1 cellular context compared by ENCODE assay signal in genomic region chr7:117010375-117011133, GRCh38.
A peak's percentile ranks its signal among the peaks of the same experiment; 100 is the strongest.
TF ChIP-seq lines count a peak whose summit lies in the region.

No MANE protein-coding gene starts in this region.

TF ChIP-seq in GM12878, 131 proteins besides CTCF, POLR2A, EP300 and RAD21 (continued from another document and continues in another):
- TF ChIP-seq E4F1 (IDR thresholded peaks at IDR 0.05; ENCODE audit: borderline replicate concordance, partially characterized antibody) (no peak), EED (IDR thresholded peaks at IDR 0.05; ENCODE audit: low read depth) (peak; percentile 94), TCF3 (IDR thresholded peaks at IDR 0.05; ENCODE audit: borderline replicate concordance, insufficient read depth, low read depth, low read length) (0 out of 2 replicates have a peak, but pooled peaks have one; percentile 30), PML (IDR thresholded peaks at IDR 0.05; ENCODE audit: low read length) (peak; percentile 65; the same call in 1 of the 2 replicates), MEF2A (IDR thresholded peaks at IDR 0.05; ENCODE audit: insufficient read depth, low read depth, low read length) (peak; percentile 67), NR2F1 (conservative IDR thresholded peaks at IDR 0.05) (peak; percentile 60), FOXK2 (IDR thresholded peaks at IDR 0.05) (no peak), RELA (IDR thresholded peaks at IDR 0.05; ENCODE audit: borderline replicate concordance, partially characterized antibody) (peak; percentile 21), IKZF2 (IDR thresholded peaks at IDR 0.05) (peak; percentile 91 to 93), ETV6 (conservative IDR thresholded peaks at IDR 0.05 in 1 of 2, IDR thresholded peaks at IDR 0.05 in 1 of 2; ENCODE audit: borderline replicate concordance in 1 of 2, low read depth in 1 of 2) (peak in 1 of 2 experiments; percentile 57; a peak in 1 of 4 replicates), TCF12 (IDR thresholded peaks at IDR 0.05; ENCODE audit: low read depth, low read length) (no peak), STAT1 (conservative IDR thresholded peaks at IDR 0.05) (no peak), GATAD2B (conservative IDR thresholded peaks at IDR 0.05; ENCODE audit: low read depth) (0 out of 2 replicates have a peak, but pooled peaks have one; percentile 25), KLF5 (IDR thresholded peaks at IDR 0.05; ENCODE audit: partially characterized antibody) (no peak), IKZF1 (conservative IDR thresholded peaks at IDR 0.05) (peak; percentile 87), NFYA (IDR thresholded peaks at IDR 0.05; ENCODE audit: borderline replicate concordance, low read depth, low read length) (no peak), RCOR1 (conservative IDR thresholded peaks at IDR 0.05; ENCODE audit: low read depth, low read length) (no peak), NR2C1 (IDR thresholded peaks at IDR 0.05) (no peak), SMC3 (IDR thresholded peaks at IDR 0.05; ENCODE audit: borderline replicate concordance, low read length) (no peak), SUPT20H (IDR thresholded peaks at IDR 0.05; ENCODE audit: borderline replicate concordance, control insufficient read depth, low read depth, low read length) (no peak), IRF4 (IDR thresholded peaks at IDR 0.05; ENCODE audit: low read depth, low read length) (peak; percentile 86; the same call in 1 of the 2 replicates), SIN3A (IDR thresholded peaks at IDR 0.05; ENCODE audit: low read depth, low read length) (no peak), USF2 (IDR thresholded peaks at IDR 0.05; ENCODE audit: borderline replicate concordance, low read depth, low read length) (no peak), FOS (IDR thresholded peaks at IDR 0.05; ENCODE audit: borderline replicate concordance, extremely low read depth, insufficient read length) (no peak), PAX5 (IDR thresholded peaks at IDR 0.05; ENCODE audit: borderline replicate concordance, low read depth, low read length) (peak; percentile 45; the same call in 1 of the 2 replicates), CHD2 (IDR thresholded peaks at IDR 0.05; ENCODE audit: borderline replicate concordance, low read depth, low read length) (no peak), E2F4 (IDR thresholded peaks at IDR 0.05; ENCODE audit: low read depth, low read length) (no peak), SIX5 (IDR thresholded peaks at IDR 0.05; ENCODE audit: low read depth, low read length, severe bottlenecking) (no peak), ATF2 (IDR thresholded peaks at IDR 0.05; ENCODE audit: low read length) (peak; percentile 97)
- TF ChIP-seq, protein P1, sequence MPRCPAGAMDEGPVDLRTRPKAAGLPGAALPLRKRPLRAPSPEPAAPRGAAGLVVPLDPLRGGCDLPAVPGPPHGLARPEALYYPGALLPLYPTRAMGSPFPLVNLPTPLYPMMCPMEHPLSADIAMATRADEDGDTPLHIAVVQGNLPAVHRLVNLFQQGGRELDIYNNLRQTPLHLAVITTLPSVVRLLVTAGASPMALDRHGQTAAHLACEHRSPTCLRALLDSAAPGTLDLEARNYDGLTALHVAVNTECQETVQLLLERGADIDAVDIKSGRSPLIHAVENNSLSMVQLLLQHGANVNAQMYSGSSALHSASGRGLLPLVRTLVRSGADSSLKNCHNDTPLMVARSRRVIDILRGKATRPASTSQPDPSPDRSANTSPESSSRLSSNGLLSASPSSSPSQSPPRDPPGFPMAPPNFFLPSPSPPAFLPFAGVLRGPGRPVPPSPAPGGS (IDR thresholded peaks at IDR 0.05; ENCODE audit: borderline replicate concordance, insufficient read depth, low read depth, low read length, poor library complexity, severe bottlenecking): peak; percentile 99
- TF ChIP-seq, protein P2, sequence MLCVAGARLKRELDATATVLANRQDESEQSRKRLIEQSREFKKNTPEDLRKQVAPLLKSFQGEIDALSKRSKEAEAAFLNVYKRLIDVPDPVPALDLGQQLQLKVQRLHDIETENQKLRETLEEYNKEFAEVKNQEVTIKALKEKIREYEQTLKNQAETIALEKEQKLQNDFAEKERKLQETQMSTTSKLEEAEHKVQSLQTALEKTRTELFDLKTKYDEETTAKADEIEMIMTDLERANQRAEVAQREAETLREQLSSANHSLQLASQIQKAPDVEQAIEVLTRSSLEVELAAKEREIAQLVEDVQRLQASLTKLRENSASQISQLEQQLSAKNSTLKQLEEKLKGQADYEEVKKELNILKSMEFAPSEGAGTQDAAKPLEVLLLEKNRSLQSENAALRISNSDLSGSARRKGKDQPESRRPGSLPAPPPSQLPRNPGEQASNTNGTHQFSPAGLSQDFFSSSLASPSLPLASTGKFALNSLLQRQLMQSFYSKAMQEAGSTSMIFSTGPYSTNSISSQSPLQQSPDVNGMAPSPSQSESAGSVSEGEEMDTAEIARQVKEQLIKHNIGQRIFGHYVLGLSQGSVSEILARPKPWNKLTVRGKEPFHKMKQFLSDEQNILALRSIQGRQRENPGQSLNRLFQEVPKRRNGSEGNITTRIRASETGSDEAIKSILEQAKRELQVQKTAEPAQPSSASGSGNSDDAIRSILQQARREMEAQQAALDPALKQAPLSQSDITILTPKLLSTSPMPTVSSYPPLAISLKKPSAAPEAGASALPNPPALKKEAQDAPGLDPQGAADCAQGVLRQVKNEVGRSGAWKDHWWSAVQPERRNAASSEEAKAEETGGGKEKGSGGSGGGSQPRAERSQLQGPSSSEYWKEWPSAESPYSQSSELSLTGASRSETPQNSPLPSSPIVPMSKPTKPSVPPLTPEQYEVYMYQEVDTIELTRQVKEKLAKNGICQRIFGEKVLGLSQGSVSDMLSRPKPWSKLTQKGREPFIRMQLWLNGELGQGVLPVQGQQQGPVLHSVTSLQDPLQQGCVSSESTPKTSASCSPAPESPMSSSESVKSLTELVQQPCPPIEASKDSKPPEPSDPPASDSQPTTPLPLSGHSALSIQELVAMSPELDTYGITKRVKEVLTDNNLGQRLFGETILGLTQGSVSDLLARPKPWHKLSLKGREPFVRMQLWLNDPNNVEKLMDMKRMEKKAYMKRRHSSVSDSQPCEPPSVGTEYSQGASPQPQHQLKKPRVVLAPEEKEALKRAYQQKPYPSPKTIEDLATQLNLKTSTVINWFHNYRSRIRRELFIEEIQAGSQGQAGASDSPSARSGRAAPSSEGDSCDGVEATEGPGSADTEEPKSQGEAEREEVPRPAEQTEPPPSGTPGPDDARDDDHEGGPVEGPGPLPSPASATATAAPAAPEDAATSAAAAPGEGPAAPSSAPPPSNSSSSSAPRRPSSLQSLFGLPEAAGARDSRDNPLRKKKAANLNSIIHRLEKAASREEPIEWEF (IDR thresholded peaks at IDR 0.05; ENCODE audit: insufficient replicate concordance, low read depth, low read length): peak; percentile 40
- TF ChIP-seq, protein P3, sequence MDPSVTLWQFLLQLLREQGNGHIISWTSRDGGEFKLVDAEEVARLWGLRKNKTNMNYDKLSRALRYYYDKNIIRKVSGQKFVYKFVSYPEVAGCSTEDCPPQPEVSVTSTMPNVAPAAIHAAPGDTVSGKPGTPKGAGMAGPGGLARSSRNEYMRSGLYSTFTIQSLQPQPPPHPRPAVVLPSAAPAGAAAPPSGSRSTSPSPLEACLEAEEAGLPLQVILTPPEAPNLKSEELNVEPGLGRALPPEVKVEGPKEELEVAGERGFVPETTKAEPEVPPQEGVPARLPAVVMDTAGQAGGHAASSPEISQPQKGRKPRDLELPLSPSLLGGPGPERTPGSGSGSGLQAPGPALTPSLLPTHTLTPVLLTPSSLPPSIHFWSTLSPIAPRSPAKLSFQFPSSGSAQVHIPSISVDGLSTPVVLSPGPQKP (IDR thresholded peaks at IDR 0.05; ENCODE audit: low read depth, low read length): no peak
- TF ChIP-seq, protein P4, sequence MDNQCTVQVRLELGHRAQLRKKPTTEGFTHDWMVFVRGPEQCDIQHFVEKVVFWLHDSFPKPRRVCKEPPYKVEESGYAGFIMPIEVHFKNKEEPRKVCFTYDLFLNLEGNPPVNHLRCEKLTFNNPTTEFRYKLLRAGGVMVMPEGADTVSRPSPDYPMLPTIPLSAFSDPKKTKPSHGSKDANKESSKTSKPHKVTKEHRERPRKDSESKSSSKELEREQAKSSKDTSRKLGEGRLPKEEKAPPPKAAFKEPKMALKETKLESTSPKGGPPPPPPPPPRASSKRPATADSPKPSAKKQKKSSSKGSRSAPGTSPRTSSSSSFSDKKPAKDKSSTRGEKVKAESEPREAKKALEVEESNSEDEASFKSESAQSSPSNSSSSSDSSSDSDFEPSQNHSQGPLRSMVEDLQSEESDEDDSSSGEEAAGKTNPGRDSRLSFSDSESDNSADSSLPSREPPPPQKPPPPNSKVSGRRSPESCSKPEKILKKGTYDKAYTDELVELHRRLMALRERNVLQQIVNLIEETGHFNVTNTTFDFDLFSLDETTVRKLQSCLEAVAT (IDR thresholded peaks at IDR 0.05): no peak
- TF ChIP-seq, protein P5, sequence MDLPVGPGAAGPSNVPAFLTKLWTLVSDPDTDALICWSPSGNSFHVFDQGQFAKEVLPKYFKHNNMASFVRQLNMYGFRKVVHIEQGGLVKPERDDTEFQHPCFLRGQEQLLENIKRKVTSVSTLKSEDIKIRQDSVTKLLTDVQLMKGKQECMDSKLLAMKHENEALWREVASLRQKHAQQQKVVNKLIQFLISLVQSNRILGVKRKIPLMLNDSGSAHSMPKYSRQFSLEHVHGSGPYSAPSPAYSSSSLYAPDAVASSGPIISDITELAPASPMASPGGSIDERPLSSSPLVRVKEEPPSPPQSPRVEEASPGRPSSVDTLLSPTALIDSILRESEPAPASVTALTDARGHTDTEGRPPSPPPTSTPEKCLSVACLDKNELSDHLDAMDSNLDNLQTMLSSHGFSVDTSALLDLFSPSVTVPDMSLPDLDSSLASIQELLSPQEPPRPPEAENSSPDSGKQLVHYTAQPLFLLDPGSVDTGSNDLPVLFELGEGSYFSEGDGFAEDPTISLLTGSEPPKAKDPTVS (IDR thresholded peaks at IDR 0.05; ENCODE audit: low read depth, low read length): no peak
- TF ChIP-seq, protein P6, sequence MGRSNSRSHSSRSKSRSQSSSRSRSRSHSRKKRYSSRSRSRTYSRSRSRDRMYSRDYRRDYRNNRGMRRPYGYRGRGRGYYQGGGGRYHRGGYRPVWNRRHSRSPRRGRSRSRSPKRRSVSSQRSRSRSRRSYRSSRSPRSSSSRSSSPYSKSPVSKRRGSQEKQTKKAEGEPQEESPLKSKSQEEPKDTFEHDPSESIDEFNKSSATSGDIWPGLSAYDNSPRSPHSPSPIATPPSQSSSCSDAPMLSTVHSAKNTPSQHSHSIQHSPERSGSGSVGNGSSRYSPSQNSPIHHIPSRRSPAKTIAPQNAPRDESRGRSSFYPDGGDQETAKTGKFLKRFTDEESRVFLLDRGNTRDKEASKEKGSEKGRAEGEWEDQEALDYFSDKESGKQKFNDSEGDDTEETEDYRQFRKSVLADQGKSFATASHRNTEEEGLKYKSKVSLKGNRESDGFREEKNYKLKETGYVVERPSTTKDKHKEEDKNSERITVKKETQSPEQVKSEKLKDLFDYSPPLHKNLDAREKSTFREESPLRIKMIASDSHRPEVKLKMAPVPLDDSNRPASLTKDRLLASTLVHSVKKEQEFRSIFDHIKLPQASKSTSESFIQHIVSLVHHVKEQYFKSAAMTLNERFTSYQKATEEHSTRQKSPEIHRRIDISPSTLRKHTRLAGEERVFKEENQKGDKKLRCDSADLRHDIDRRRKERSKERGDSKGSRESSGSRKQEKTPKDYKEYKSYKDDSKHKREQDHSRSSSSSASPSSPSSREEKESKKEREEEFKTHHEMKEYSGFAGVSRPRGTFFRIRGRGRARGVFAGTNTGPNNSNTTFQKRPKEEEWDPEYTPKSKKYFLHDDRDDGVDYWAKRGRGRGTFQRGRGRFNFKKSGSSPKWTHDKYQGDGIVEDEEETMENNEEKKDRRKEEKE (IDR thresholded peaks at IDR 0.05): no peak
